In the genomic region with DNA sequence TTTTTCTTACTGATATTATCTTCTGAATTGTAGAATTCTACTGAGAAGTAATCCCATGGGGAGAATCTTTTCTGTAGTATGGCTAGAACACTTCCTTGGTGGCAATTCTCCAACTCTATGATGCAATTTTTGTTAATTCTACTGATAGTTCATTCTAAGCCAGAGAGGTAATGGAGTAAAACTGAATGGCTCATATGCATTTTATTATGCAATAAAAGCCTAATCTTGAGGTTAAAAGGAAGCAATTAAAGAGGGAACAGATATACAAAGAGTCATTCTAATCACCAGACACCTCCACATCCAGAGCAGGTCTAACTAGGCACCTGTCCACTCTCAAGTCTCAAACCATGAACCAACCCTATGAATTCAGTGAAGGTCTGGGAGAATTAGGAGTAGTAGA, we compare ENCODE assay signal across 1 cellular context.
TF ChIP-seq lines count a peak whose summit lies in the region.

No MANE protein-coding gene starts in this region.

TF ChIP-seq in IMR-90, 13 proteins besides CTCF, POLR2A, EP300 and RAD21:
- TF ChIP-seq, protein P1, sequence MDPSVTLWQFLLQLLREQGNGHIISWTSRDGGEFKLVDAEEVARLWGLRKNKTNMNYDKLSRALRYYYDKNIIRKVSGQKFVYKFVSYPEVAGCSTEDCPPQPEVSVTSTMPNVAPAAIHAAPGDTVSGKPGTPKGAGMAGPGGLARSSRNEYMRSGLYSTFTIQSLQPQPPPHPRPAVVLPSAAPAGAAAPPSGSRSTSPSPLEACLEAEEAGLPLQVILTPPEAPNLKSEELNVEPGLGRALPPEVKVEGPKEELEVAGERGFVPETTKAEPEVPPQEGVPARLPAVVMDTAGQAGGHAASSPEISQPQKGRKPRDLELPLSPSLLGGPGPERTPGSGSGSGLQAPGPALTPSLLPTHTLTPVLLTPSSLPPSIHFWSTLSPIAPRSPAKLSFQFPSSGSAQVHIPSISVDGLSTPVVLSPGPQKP (IDR thresholded peaks at IDR 0.05; ENCODE audit: borderline replicate concordance, low read depth, low read length), result no peak
- TF ChIP-seq MAFK (IDR thresholded peaks at IDR 0.05; ENCODE audit: low read depth, low read length) (no peak), CEBPB (IDR thresholded peaks at IDR 0.05; ENCODE audit: low read depth, low read length) (peak; percentile 77), RCOR1 (IDR thresholded peaks at IDR 0.05; ENCODE audit: insufficient replicate concordance, low read length) (no peak), FOS (IDR thresholded peaks at IDR 0.05; ENCODE audit: low read depth, low read length) (no peak), CHD1 (IDR thresholded peaks at IDR 0.05; ENCODE audit: low read depth, low read length) (no peak)
- TF ChIP-seq, protein P2, sequence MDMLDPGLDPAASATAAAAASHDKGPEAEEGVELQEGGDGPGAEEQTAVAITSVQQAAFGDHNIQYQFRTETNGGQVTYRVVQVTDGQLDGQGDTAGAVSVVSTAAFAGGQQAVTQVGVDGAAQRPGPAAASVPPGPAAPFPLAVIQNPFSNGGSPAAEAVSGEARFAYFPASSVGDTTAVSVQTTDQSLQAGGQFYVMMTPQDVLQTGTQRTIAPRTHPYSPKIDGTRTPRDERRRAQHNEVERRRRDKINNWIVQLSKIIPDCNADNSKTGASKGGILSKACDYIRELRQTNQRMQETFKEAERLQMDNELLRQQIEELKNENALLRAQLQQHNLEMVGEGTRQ (IDR thresholded peaks at IDR 0.05; ENCODE audit: low read depth, low read length), result no peak
